15 cellular contexts compared by ENCODE assay signal in genomic region chr14:61140271-61140670, GRCh38.
DNase-seq lines count a peak whose midpoint lies in the region; ATAC-seq and TF ChIP-seq lines count a peak whose summit lies in the region.
"Had no signal": no experiment of that assay in that cellular context is flagged by ENCODE, and none has a peak within 500 bp of the region (broad histone marks: within the 10 kb centered on the region; RNA-seq: fewer than 3 reads in every experiment).

No MANE protein-coding gene starts in this region.

- CTCF ChIA-PET in activated CD4-positive, alpha-beta T cell treated with anti-CD3 and anti-CD28 coated beads, Interleukin-2, amount 10 ng/mL, durations not matched to agents 7 days and 5 days (lab: Charles Lee) = interaction anchor here (0.5 to 0.8 kb wide), 2 partner anchors 20 to 67 kb away, joined by 3 read pairs; no protein-coding TSS in a partner anchor

- no peak for ATAC-seq in HG03469 (IDR thresholded peaks at IDR 0.05; ENCODE audit: unreplicated experiment)

- H3K4me3 ChIP-seq in osteoblast (ENCODE audit: insufficient read depth, low read length) = no peak overlapping the region
- H3K4me3 ChIP-seq: SJCRH30 had no signal

- no peak for TF ChIP-seq CTCF in osteoblast (IDR thresholded peaks at IDR 0.05; ENCODE audit: extremely low read depth, low read depth, low read length)

- H3K4me1 ChIP-seq in osteoblast (ENCODE audit: insufficient read depth, low read length) = peaks cover 15% of the 10 kb centered on the region

- H3K36me3 ChIP-seq in osteoblast (ENCODE audit: insufficient read depth, low read length) = no peaks in the 10 kb centered on the region
- H3K36me3 ChIP-seq: SJCRH30 had no signal

- POLR2A ChIA-PET in activated CD4-positive, alpha-beta T cell treated with anti-CD3 and anti-CD28 coated beads, Interleukin-2, amount 10 ng/mL, durations not matched to agents 7 days and 5 days (lab: Charles Lee) = no interaction called here

- H2AFZ ChIP-seq in osteoblast (ENCODE audit: low read length) = no peak overlapping the region

- H3K4me2 ChIP-seq in osteoblast (ENCODE audit: insufficient read depth, low read length) = no peak overlapping the region

- H3K27ac ChIP-seq in epithelial cell of prostate (peak overlapping the region; percentile 25), osteoblast (ENCODE audit: low read depth, low read length) (peak overlapping the region; percentile 9)
- H3K27ac ChIP-seq: C4-2B, HL-60, SJCRH30 had no signal

- H3K4me1 Mint-ChIP-seq in activated CD4-positive, alpha-beta T cell treated with anti-CD3 and anti-CD28 coated beads, Interleukin-2, amount 10 ng/mL, durations not matched to agents 7 days and 5 days = no peaks in the 10 kb centered on the region

- no peaks in the 10 kb centered on the region for H3K9me3 ChIP-seq in osteoblast (ENCODE audit: low read depth, low read length)

- peaks cover 25% of the 10 kb centered on the region for H3K9me3 Mint-ChIP-seq in activated CD4-positive, alpha-beta T cell treated with anti-CD3 and anti-CD28 coated beads, Interleukin-2, amount 10 ng/mL, durations not matched to agents 7 days and 5 days

- H3K27me3 ChIP-seq in osteoblast (ENCODE audit: insufficient read depth, low read length) = no peaks in the 10 kb centered on the region
- H3K27me3 ChIP-seq: SJCRH30 had no signal

- peaks cover 1% of the 10 kb centered on the region for H3K27me3 Mint-ChIP-seq in activated CD4-positive, alpha-beta T cell treated with anti-CD3 and anti-CD28 coated beads, Interleukin-2, amount 10 ng/mL, durations not matched to agents 7 days and 5 days

- H3K36me3 Mint-ChIP-seq in activated CD4-positive, alpha-beta T cell treated with anti-CD3 and anti-CD28 coated beads, Interleukin-2, amount 10 ng/mL, durations not matched to agents 7 days and 5 days (ENCODE audit: low read depth) = no peaks in the 10 kb centered on the region

- no peak overlapping the region for H3K4me3 Mint-ChIP-seq in activated CD4-positive, alpha-beta T cell treated with anti-CD3 and anti-CD28 coated beads, Interleukin-2, amount 10 ng/mL, durations not matched to agents 7 days and 5 days

- no peak overlapping the region for H3K27ac Mint-ChIP-seq in activated CD4-positive, alpha-beta T cell treated with anti-CD3 and anti-CD28 coated beads, Interleukin-2, amount 10 ng/mL, durations not matched to agents 7 days and 5 days

- no peaks in the 10 kb centered on the region for H4K20me1 ChIP-seq in osteoblast (ENCODE audit: insufficient read depth, low read length)

- DNase-seq in EH (ENCODE audit: low read depth) (peak; percentile 58), M059J (ENCODE audit: low read depth) (peak; percentile 33), epithelial cell of prostate (ENCODE audit: low read depth, low spot score) (no peak), osteoblast (ENCODE audit: insufficient read length, low spot score, missing footprints) (no peak)
- no peak for DNase-seq in activated CD4-positive, alpha-beta T cell treated with anti-CD3 and anti-CD28 coated beads, Interleukin-2, amount 10 ng/mL, durations not matched to agents 7 days and 5 days
- DNase-seq in effector CD4-positive, alpha-beta T cell = no peak
- DNase-seq in activated CD4-positive, CD25-positive, alpha-beta regulatory T cell (lab: John Stamatoyannopoulos, UW) = no peak
- DNase-seq: COR-L47, NCI-H1436, NCI-H2081 treated with DMSO at 0.1 percent for 48 hours, NCI-H526 treated with DMSO at 0.1 percent for 48 hours, SJCRH30 had no signal

- no peaks in the 10 kb centered on the region for H3K79me2 ChIP-seq in osteoblast (ENCODE audit: insufficient read depth, low read length)

Comparison
In these comparisons a context has a peak if more than half of its experiments do, and no peak if none do; other contexts are left out.
1. DNase-seq: peak in EH (single experiment) and M059J (single experiment); none in epithelial cell of prostate (single experiment), osteoblast (single experiment), activated CD4-positive, alpha-beta T cell treated with anti-CD3 and anti-CD28 coated beads, Interleukin-2, amount 10 ng/mL, durations not matched to agents 7 days and 5 days (single experiment), effector CD4-positive, alpha-beta T cell (single experiment) and activated CD4-positive, CD25-positive, alpha-beta regulatory T cell (0 of 4).